In the genomic region with DNA sequence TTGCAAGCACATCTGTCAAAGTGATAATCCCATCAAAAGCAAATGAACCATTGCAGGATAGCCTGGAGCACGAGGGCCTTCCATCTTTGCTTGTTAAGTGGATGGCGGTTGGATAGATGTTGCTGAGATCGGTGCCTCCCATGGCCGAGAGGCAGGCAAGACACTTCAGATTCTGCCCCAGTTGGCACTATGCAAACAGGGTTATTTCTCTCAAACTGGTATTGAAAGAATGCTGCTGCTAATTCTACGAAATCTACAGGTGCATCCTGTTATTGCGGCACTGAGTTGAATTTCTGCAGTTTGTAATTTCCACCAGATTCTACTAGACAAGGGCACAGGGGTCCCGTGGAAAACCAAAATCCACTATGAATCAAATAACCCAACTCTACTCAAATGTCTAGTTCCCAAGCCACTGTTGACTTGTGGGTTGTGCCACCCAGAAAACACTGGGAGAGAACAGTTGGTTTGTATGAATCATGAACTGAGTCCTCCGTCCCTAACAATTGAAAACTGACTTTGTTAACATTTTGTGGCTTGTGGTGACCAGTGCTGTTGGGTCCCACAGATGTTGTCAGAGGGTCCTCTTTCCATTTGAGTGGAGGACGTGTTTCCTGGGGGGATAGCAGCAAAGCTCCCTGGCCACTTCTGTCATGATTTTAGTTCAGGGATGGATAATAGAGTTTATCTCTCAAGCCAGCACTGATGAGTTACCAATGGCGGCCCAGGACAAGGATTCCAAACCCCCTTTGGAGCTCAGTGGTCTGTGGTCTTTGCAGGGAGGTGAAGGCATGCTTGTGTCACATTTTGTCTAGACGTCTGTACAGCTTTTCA, we compare ENCODE assay signal across 13 cellular contexts. TPM values are rescaled to one million over a fixed set of nuclear protein-coding genes. Genes with fewer than 3 reads are reported as not detected.
A peak's percentile ranks its signal among the peaks of the same experiment; 100 is the strongest.
DNase-seq lines count a peak whose midpoint lies in the region; ATAC-seq and TF ChIP-seq lines count a peak whose summit lies in the region.
"Had no signal": no experiment of that assay in that cellular context is flagged by ENCODE, and none has a peak within 500 bp of the region (broad histone marks: within the 10 kb centered on the region; RNA-seq: fewer than 3 reads in every experiment).

No MANE protein-coding gene starts in this region.

- peaks cover 81% of the 10 kb centered on the region for H3K4me1 ChIP-seq in CD4-positive, alpha-beta memory T cell (ENCODE audit: insufficient read depth, low read length)

- POLR2A ChIA-PET in CD4-positive, alpha-beta memory T cell (lab: Charles Lee; ENCODE audit: partially characterized antibody) = interaction anchor here (1.0 to 4.2 kb wide), 10 partner anchors 10 to 55 kb away, joined by 3 to 54 read pairs (median 7); no protein-coding TSS in a partner anchor

- H3K27ac Mint-ChIP-seq in CD4-positive, alpha-beta memory T cell = peak overlapping the region; percentile 65 to 84 (median 77)
- peak overlapping the region; percentile 90 for H3K27ac Mint-ChIP-seq in T-helper 1 cell treated with Interleukin-12 subunit alpha and Interleukin-12 subunit beta and Interleukin-4 antibody, amounts not matched to agents 30 μg/mL and 1 μg/mL, for 36 hours
- H3K27ac Mint-ChIP-seq in memory B cell (peak overlapping the region; percentile 92), Calu3 (ENCODE audit: unreplicated experiment) (no peak overlapping the region)

- H3K4me1 Mint-ChIP-seq in CD4-positive, alpha-beta memory T cell = peaks cover 61 to 95% (median 70%) of the 10 kb centered on the region in 4 donors
- peaks cover 81% of the 10 kb centered on the region for H3K4me1 Mint-ChIP-seq in T-helper 1 cell treated with Interleukin-12 subunit alpha and Interleukin-12 subunit beta and Interleukin-4 antibody, amounts not matched to agents 30 μg/mL and 1 μg/mL, for 36 hours (ENCODE audit: low read depth)
- peaks cover 56% of the 10 kb centered on the region for H3K4me1 Mint-ChIP-seq in memory B cell
- peaks cover 3% of the 10 kb centered on the region for H3K4me1 Mint-ChIP-seq in Calu3 (ENCODE audit: low read depth, unreplicated experiment)

- no TSS peak for BruUV-seq in Calu3 (replicated peaks; lab: Mats Ljungman, UMichigan)

- no peaks in the 10 kb centered on the region for H3K9me3 Mint-ChIP-seq in CD4-positive, alpha-beta memory T cell
- peaks cover 3% of the 10 kb centered on the region for H3K9me3 Mint-ChIP-seq in T-helper 1 cell treated with Interleukin-12 subunit alpha and Interleukin-12 subunit beta and Interleukin-4 antibody, amounts not matched to agents 30 μg/mL and 1 μg/mL, for 36 hours
- H3K9me3 Mint-ChIP-seq in memory B cell (no peaks in the 10 kb centered on the region), Calu3 (ENCODE audit: low read depth, unreplicated experiment) (no peaks in the 10 kb centered on the region)

- no peak for TF ChIP-seq CTCF in Calu3 (IDR thresholded peaks at IDR 0.05; ENCODE audit: unreplicated experiment)

- no peaks in the 10 kb centered on the region for H3K27me3 Mint-ChIP-seq in CD4-positive, alpha-beta memory T cell
- H3K27me3 Mint-ChIP-seq in T-helper 1 cell treated with Interleukin-12 subunit alpha and Interleukin-12 subunit beta and Interleukin-4 antibody, amounts not matched to agents 30 μg/mL and 1 μg/mL, for 36 hours (ENCODE audit: low read depth) = no peaks in the 10 kb centered on the region
- H3K27me3 Mint-ChIP-seq in memory B cell (no peaks in the 10 kb centered on the region), Calu3 (ENCODE audit: unreplicated experiment) (peaks cover 73% of the 10 kb centered on the region)

- CTCF ChIA-PET in CD4-positive, alpha-beta memory T cell (lab: Charles Lee; ENCODE audit: partially characterized antibody) = interaction anchor here (1.0 to 7.5 kb wide), 5 partner anchors 12 to 55 kb away, joined by 3 to 53 read pairs (median 7); no protein-coding TSS in a partner anchor
- CTCF ChIA-PET in Calu3 (lab: Charles Lee) = no interaction called here

- intact Hi-C loops in CD4-positive, alpha-beta memory T cell (cut with micrococcal nuclease) = loop anchor here (2.0 kb wide), 2 partner anchors 13 to 17 kb away; no protein-coding TSS in a partner anchor
- intact Hi-C loops in Calu3 (cut with micrococcal nuclease; ENCODE audit: unreplicated experiment) = no loop called here

- DNase-seq in CD4-positive, alpha-beta memory T cell = peak in 1 of 5 donors; percentile 31
- DNase-seq in memory B cell (ENCODE audit: low spot score in 2 of 2) = no peak
- DNase-seq in GM03348 (ENCODE audit: low spot score) = no peak
- no peak for DNase-seq in mucosa of gallbladder (ENCODE audit: low spot score)
- DNase-seq in Calu3 = no peak
- DNase-seq: mesenchymal stem cell; NCI-H1436 treated with DMSO at 0.1 percent for 48 hours; posterior cingulate gyrus; stimulated activated CD4-positive, alpha-beta T cell treated with anti-CD3 and anti-CD28 coated beads, Interleukin-4, amount 100 ng/mL, for 1 hour had no signal

- no peaks in the 10 kb centered on the region for H3K36me3 Mint-ChIP-seq in CD4-positive, alpha-beta memory T cell
- H3K36me3 Mint-ChIP-seq in T-helper 1 cell treated with Interleukin-12 subunit alpha and Interleukin-12 subunit beta and Interleukin-4 antibody, amounts not matched to agents 30 μg/mL and 1 μg/mL, for 36 hours (ENCODE audit: low read depth) = peaks cover 4% of the 10 kb centered on the region
- peaks cover 2% of the 10 kb centered on the region for H3K36me3 Mint-ChIP-seq in memory B cell
- no peaks in the 10 kb centered on the region for H3K36me3 Mint-ChIP-seq in Calu3 (ENCODE audit: insufficient read depth, unreplicated experiment)

- H3K27me3 ChIP-seq in CD4-positive, alpha-beta memory T cell (ENCODE audit: insufficient read depth, low read length) = no peaks in the 10 kb centered on the region

- H3K4me3 ChIP-seq in CD4-positive, alpha-beta memory T cell (ENCODE audit: low read length in 2 of 2) = peak overlapping the region; percentile 12 to 27

- H3K27ac ChIP-seq in CD4-positive, alpha-beta memory T cell (ENCODE audit: low read depth, low read length) = no peak overlapping the region

- no peaks in the 10 kb centered on the region for H3K9me3 ChIP-seq in CD4-positive, alpha-beta memory T cell (ENCODE audit: control insufficient read depth in 1 of 2, low read length in 2 of 2)

- ATAC-seq in GM18907 (IDR thresholded peaks at IDR 0.05; ENCODE audit: unreplicated experiment) (peak; percentile 32), memory B cell (ENCODE audit: low read depth) (peak; percentile 58), GM18498 (IDR thresholded peaks at IDR 0.05; ENCODE audit: unreplicated experiment) (no peak)

- H3K36me3 ChIP-seq in CD4-positive, alpha-beta memory T cell (ENCODE audit: insufficient read depth, low read length) = no peaks in the 10 kb centered on the region

- peak overlapping the region; percentile 66 to 86 (median 82) for H3K4me3 Mint-ChIP-seq in CD4-positive, alpha-beta memory T cell
- H3K4me3 Mint-ChIP-seq in T-helper 1 cell treated with Interleukin-12 subunit alpha and Interleukin-12 subunit beta and Interleukin-4 antibody, amounts not matched to agents 30 μg/mL and 1 μg/mL, for 36 hours = peak overlapping the region; percentile 72
- H3K4me3 Mint-ChIP-seq in memory B cell = peak overlapping the region; percentile 73
- no peak overlapping the region for H3K4me3 Mint-ChIP-seq in Calu3 (ENCODE audit: low read depth, unreplicated experiment)

RNA-seq across cellular contexts. Expression of gene IL2RA, which starts 7.1 kb away (rescaled TPM):
- total RNA-seq in CD4-positive, alpha-beta memory T cell = 10 to 100 TPM; 15.1 to 17.1 TPM
- 10 to 100 TPM; 23.7 to 29.9 TPM for polyA plus RNA-seq in CD4-positive, alpha-beta memory T cell
- total RNA-seq in mucosa of gallbladder (1.4 TPM), Calu3 (2022) (not detected in 2 replicates)
- total RNA-seq: HT1080 had no signal

RNA-seq across cellular contexts. Expression of gene RBM17, which starts 19.5 kb away (rescaled TPM):
- 100 to 1,000 TPM; 117 to 125 TPM for total RNA-seq in CD4-positive, alpha-beta memory T cell
- polyA plus RNA-seq in CD4-positive, alpha-beta memory T cell = 100 to 1,000 TPM in 1 of 2 donors, 10 to 100 TPM in 1; 46.3 to 104 TPM
- total RNA-seq in mucosa of gallbladder (65.5 TPM), Calu3 (2022) (133 and 139 TPM in 2 replicates)
